1 cellular context compared by ENCODE assay signal in genomic region chr2:20596973-20597867, GRCh38.
A peak's percentile ranks its signal among the peaks of the same experiment; 100 is the strongest.
TF ChIP-seq lines count a peak whose summit lies in the region.

No MANE protein-coding gene starts in this region.

TF ChIP-seq in HepG2, 621 proteins besides CTCF, POLR2A, EP300 and RAD21 (continued from another document):
- TF ChIP-seq ZNF280B (CRISPR knock-in tag; IDR thresholded peaks at IDR 0.05; ENCODE audit: borderline replicate concordance): peak; percentile 84; the same call in 1 of the 2 replicates
- TF ChIP-seq, protein P1, sequence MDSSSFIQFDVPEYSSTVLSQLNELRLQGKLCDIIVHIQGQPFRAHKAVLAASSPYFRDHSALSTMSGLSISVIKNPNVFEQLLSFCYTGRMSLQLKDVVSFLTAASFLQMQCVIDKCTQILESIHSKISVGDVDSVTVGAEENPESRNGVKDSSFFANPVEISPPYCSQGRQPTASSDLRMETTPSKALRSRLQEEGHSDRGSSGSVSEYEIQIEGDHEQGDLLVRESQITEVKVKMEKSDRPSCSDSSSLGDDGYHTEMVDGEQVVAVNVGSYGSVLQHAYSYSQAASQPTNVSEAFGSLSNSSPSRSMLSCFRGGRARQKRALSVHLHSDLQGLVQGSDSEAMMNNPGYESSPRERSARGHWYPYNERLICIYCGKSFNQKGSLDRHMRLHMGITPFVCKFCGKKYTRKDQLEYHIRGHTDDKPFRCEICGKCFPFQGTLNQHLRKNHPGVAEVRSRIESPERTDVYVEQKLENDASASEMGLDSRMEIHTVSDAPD (CRISPR knock-in tag; IDR thresholded peaks at IDR 0.05): peak; percentile 94
- 0 out of 2 replicates have a peak, but pooled peaks have one; percentile 54 for TF ChIP-seq FLYWCH1 (CRISPR knock-in tag; IDR thresholded peaks at IDR 0.05)
- TF ChIP-seq ZNF232 (CRISPR knock-in tag; IDR thresholded peaks at IDR 0.05; ENCODE audit: borderline replicate concordance): peak; percentile 36; the same call in 1 of the 2 replicates
- TF ChIP-seq DMAP1 (CRISPR knock-in tag; IDR thresholded peaks at IDR 0.05): peak; percentile 61
- peak; percentile 92 for TF ChIP-seq ZMYM3 (CRISPR knock-in tag; IDR thresholded peaks at IDR 0.05)
- TF ChIP-seq GABPA (IDR thresholded peaks at IDR 0.05; ENCODE audit: low read depth, low read length): no peak
- no peak for TF ChIP-seq GABPA (CRISPR knock-in tag; IDR thresholded peaks at IDR 0.05; ENCODE audit: low read depth)
- 0 out of 2 replicates have a peak, but pooled peaks have one; percentile 78 for TF ChIP-seq ATF5 (CRISPR knock-in tag; IDR thresholded peaks at IDR 0.05; ENCODE audit: low read depth)
- TF ChIP-seq ZNF83 (CRISPR knock-in tag; IDR thresholded peaks at IDR 0.05; ENCODE audit: borderline replicate concordance): no peak
- peak; percentile 93 for TF ChIP-seq MLX (CRISPR knock-in tag; IDR thresholded peaks at IDR 0.05)
- no peak for TF ChIP-seq TCF12 (IDR thresholded peaks at IDR 0.05)
- peak; percentile 72; the same call in 1 of the 2 replicates for TF ChIP-seq TCF12 (CRISPR knock-in tag; IDR thresholded peaks at IDR 0.05)
- peak; percentile 91; the same call in 1 of the 2 replicates for TF ChIP-seq JUND (CRISPR knock-in tag; IDR thresholded peaks at IDR 0.05)
- TF ChIP-seq RFX5 (IDR thresholded peaks at IDR 0.05; ENCODE audit: low read depth, low read length): peak; percentile 74; the same call in 1 of the 2 replicates
- TF ChIP-seq RBAK (CRISPR knock-in tag; IDR thresholded peaks at IDR 0.05): no peak
- TF ChIP-seq TBP (CRISPR knock-in tag; IDR thresholded peaks at IDR 0.05): no peak
- TF ChIP-seq ISL2 (CRISPR knock-in tag; IDR thresholded peaks at IDR 0.05): peak; percentile 62
- no peak for TF ChIP-seq ZBTB40 (IDR thresholded peaks at IDR 0.05)
- peak; percentile 91 for TF ChIP-seq ZBTB40 (CRISPR knock-in tag; IDR thresholded peaks at IDR 0.05)
- peak; percentile 82 for TF ChIP-seq POLR2AphosphoS5 (IDR thresholded peaks at IDR 0.05; ENCODE audit: low read depth, low read length)
- peak; percentile 99 for TF ChIP-seq FOXA3 (CRISPR knock-in tag; IDR thresholded peaks at IDR 0.05)
- TF ChIP-seq ZNF891 (CRISPR knock-in tag; IDR thresholded peaks at IDR 0.05): peak; percentile 91; the same call in 1 of the 2 replicates
- TF ChIP-seq PHF21A (CRISPR knock-in tag; IDR thresholded peaks at IDR 0.05): peak; percentile 99
- peak; percentile 87 for TF ChIP-seq ZHX2 (IDR thresholded peaks at IDR 0.05; ENCODE audit: low read depth)
- TF ChIP-seq ZHX2 (CRISPR knock-in tag; IDR thresholded peaks at IDR 0.05; ENCODE audit: borderline replicate concordance): no peak
- no peak for TF ChIP-seq CREB3 (CRISPR knock-in tag; IDR thresholded peaks at IDR 0.05)
- TF ChIP-seq TGIF2 (CRISPR knock-in tag; IDR thresholded peaks at IDR 0.05): peak; percentile 65; the same call in 1 of the 2 replicates
- no peak for TF ChIP-seq U2AF2 (IDR thresholded peaks at IDR 0.05; ENCODE audit: low read depth, low read length)
- TF ChIP-seq ATF7-NPFF (CRISPR knock-in tag; IDR thresholded peaks at IDR 0.05; ENCODE audit: low read depth): peak; percentile 85
- TF ChIP-seq SYNCRIP (IDR thresholded peaks at IDR 0.05; ENCODE audit: insufficient read depth, low read depth, low read length): no peak
- peak; percentile 95 for TF ChIP-seq ZNF614 (CRISPR knock-in tag; IDR thresholded peaks at IDR 0.05; ENCODE audit: borderline replicate concordance)
- TF ChIP-seq ZNF776 (CRISPR knock-in tag; IDR thresholded peaks at IDR 0.05): no peak
- no peak for TF ChIP-seq PCBP1 (IDR thresholded peaks at IDR 0.05; ENCODE audit: borderline replicate concordance, low read depth, low read length)
- TF ChIP-seq NPAS2 (CRISPR knock-in tag; IDR thresholded peaks at IDR 0.05; ENCODE audit: borderline replicate concordance): no peak
- peak; percentile 95 for TF ChIP-seq HOXA3 (CRISPR knock-in tag; IDR thresholded peaks at IDR 0.05)
- TF ChIP-seq ZNF354B (CRISPR knock-in tag; IDR thresholded peaks at IDR 0.05): peak; percentile 86; the same call in 1 of the 2 replicates
- TF ChIP-seq, protein P2, sequence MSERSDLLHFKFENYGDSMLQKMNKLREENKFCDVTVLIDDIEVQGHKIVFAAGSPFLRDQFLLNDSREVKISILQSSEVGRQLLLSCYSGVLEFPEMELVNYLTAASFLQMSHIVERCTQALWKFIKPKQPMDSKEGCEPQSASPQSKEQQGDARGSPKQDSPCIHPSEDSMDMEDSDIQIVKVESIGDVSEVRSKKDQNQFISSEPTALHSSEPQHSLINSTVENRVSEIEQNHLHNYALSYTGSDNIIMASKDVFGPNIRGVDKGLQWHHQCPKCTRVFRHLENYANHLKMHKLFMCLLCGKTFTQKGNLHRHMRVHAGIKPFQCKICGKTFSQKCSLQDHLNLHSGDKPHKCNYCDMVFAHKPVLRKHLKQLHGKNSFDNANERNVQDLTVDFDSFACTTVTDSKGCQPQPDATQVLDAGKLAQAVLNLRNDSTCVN (CRISPR knock-in tag; IDR thresholded peaks at IDR 0.05; ENCODE audit: borderline replicate concordance): peak; percentile 72; the same call in 1 of the 2 replicates
